8 cellular contexts compared by ENCODE assay signal in the genomic region with DNA sequence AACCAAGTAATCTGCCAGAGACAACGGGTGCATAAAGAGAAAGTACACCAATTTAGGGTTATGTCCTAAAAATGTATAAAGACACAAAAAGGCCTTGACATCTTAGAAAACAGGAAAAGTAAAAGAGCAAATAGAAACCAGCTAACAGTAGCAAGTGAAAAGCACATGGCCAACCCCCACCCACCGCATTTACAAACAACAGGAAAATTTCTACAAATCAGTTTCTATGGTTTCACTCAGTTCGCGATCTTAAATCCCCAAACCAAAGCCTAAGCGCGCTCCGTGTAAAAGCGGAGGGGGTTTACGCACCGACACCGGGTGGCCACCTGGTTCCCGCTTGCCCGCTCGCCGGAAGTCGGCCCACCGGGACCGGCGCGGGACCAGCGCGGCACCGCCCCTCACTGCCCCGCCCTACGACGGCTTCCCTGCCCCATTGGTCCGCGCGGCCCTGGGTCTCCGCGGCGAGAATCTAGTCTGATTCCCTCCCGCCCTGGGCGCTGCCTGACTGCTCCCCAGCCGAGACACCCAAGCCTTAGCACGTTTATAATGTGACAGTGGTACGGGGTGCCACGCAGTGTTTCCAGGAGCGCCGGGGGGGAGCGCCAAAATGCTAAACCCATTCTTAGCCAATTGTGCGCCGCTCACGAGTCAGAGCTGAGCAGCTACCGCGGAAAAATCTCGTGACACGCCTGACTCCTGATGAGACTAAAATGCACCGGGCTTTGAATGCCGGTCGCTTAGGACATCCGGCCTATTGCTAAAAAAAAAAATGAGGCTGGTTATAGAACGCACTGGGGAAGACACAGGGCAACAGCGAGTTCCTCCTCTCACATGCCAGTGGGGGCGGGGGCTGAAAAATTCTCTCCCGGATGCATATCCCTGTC.
DNase-seq lines count a peak whose midpoint lies in the region; ATAC-seq and TF ChIP-seq lines count a peak whose summit lies in the region.

Gene GART, minus strand, starts transcription at position 362 of the 884 bp plus-strand sequence. CDS start 2,802 bp downstream, outside the sequence.

- H3K4me3 ChIP-seq in AG09309 (ENCODE audit: control insufficient read depth, low read depth, low read length) = peak within 1 kb of the TSS; percentile 76

- peak; percentile 62 for ATAC-seq in GM18909 (IDR thresholded peaks at IDR 0.05; ENCODE audit: poor library complexity, unreplicated experiment)
- peak; percentile 55 for ATAC-seq in HG03159 (IDR thresholded peaks at IDR 0.05; ENCODE audit: unreplicated experiment)

- no peak for TF ChIP-seq CTCF in AG09309 (IDR thresholded peaks at IDR 0.05; ENCODE audit: control insufficient read depth, insufficient read depth, low read depth, low read length, missing control alignments)

- DNase-seq in AG09309 (ENCODE audit: low read depth) (no peak), NCI-H226 (peak; percentile 78), cerebellar cortex (ENCODE audit: low spot score) (peak; percentile 84), kidney glomerular epithelial cell (lab: John Stamatoyannopoulos, UW) (peak; percentile 54)
- DNase-seq in activated CD4-positive, CD25-positive, alpha-beta regulatory T cell treated with anti-CD3 and anti-CD28 coated beads, Interleukin-2, amount 50 U/mL, for 72 hours = peak; percentile 85
- peak; percentile 38 to 67 for DNase-seq in stimulated activated CD4-positive, alpha-beta T cell treated with anti-CD3 and anti-CD28 coated beads, Interleukin-1b, Interleukin-23, amount 100 ng/mL, for 1 hour (ENCODE audit: low read depth in 2 of 2)
